Comparison of ENCODE assay signal across 1 cellular context in genomic region chr16:57109500-57110105, GRCh38.
A peak's percentile ranks its signal among the peaks of the same experiment; 100 is the strongest.
TF ChIP-seq lines count a peak whose summit lies in the region.

No MANE protein-coding gene starts in this region.

TF ChIP-seq in K562, 482 proteins besides CTCF, POLR2A, EP300 and RAD21 (continued from another document and continues in another):
- TF ChIP-seq CHD7 (IDR thresholded peaks at IDR 0.05; ENCODE audit: low read depth, low read length) = no peak
- no peak for TF ChIP-seq RCOR1 (IDR thresholded peaks at IDR 0.05; ENCODE audit: borderline replicate concordance in 1 of 2, low read depth in 2 of 2, low read length in 2 of 2)
- no peak for TF ChIP-seq HNRNPUL1 (IDR thresholded peaks at IDR 0.05; ENCODE audit: low read length)
- no peak for TF ChIP-seq SIN3B (IDR thresholded peaks at IDR 0.05; ENCODE audit: low read depth)
- TF ChIP-seq ZBTB2 (IDR thresholded peaks at IDR 0.05) = no peak
- peak; percentile 89 for TF ChIP-seq ZNF41 (CRISPR knock-in tag; conservative IDR thresholded peaks at IDR 0.05)
- TF ChIP-seq ETV6 (IDR thresholded peaks at IDR 0.05; ENCODE audit: borderline replicate concordance in 1 of 2, low read depth in 2 of 2, low read length in 1 of 2) = no peak
- no peak for TF ChIP-seq ETV6 (CRISPR knock-in tag; IDR thresholded peaks at IDR 0.05; ENCODE audit: borderline replicate concordance)
- no peak for TF ChIP-seq SMARCA4 (IDR thresholded peaks at IDR 0.05)
- peak; percentile 95 for TF ChIP-seq ZNF644 (tag; IDR thresholded peaks at IDR 0.05; ENCODE audit: low read depth)
- no peak for TF ChIP-seq ATF7 (IDR thresholded peaks at IDR 0.05)
- TF ChIP-seq THRA (IDR thresholded peaks at IDR 0.05) = no peak
- no peak for TF ChIP-seq E2F4 (CRISPR knock-in tag; IDR thresholded peaks at IDR 0.05; ENCODE audit: low read depth)
- TF ChIP-seq ZNF436 (CRISPR knock-in tag; IDR thresholded peaks at IDR 0.05) = no peak
- TF ChIP-seq MLLT1 (IDR thresholded peaks at IDR 0.05) = no peak
- TF ChIP-seq RFX7 (CRISPR knock-in tag; IDR thresholded peaks at IDR 0.05) = no peak; the same call in 1 of the 2 replicates
- TF ChIP-seq SIX5 (IDR thresholded peaks at IDR 0.05; ENCODE audit: borderline replicate concordance in 1 of 2, insufficient read depth in 1 of 2, low read depth in 1 of 2, low read length in 2 of 2) = no peak
- no peak for TF ChIP-seq ELF2 (CRISPR knock-in tag; IDR thresholded peaks at IDR 0.05)
- TF ChIP-seq CBFA2T2 (conservative IDR thresholded peaks at IDR 0.05) = no peak
- TF ChIP-seq STAT5B (CRISPR knock-in tag; IDR thresholded peaks at IDR 0.05) = no peak
- 0 out of 2 replicates have a peak, but pooled peaks have one; percentile 26 for TF ChIP-seq ZNF75A (CRISPR knock-in tag; IDR thresholded peaks at IDR 0.05)
- TF ChIP-seq RBM17 (IDR thresholded peaks at IDR 0.05; ENCODE audit: borderline replicate concordance, low read depth, low read length) = no peak
- TF ChIP-seq ZNF395 (CRISPR knock-in tag; IDR thresholded peaks at IDR 0.05) = peak; percentile 98
- TF ChIP-seq ZNF24 (IDR thresholded peaks at IDR 0.05) = no peak
- no peak for TF ChIP-seq L3MBTL2 (IDR thresholded peaks at IDR 0.05)
- no peak for TF ChIP-seq ZNF224 (CRISPR knock-in tag; IDR thresholded peaks at IDR 0.05)
- no peak for TF ChIP-seq POLR3G (IDR thresholded peaks at IDR 0.05; ENCODE audit: extremely low read depth, insufficient read length, insufficient replicate concordance)
- no peak for TF ChIP-seq ELK1 (CRISPR knock-in tag; IDR thresholded peaks at IDR 0.05)
- peak; percentile 97 for TF ChIP-seq ZNF584 (CRISPR knock-in tag; IDR thresholded peaks at IDR 0.05; ENCODE audit: low read depth)
- TF ChIP-seq TARDBP (IDR thresholded peaks at IDR 0.05) = no peak
- no peak for TF ChIP-seq ZNF707 (CRISPR knock-in tag; conservative IDR thresholded peaks at IDR 0.05)
- TF ChIP-seq KDM4B (IDR thresholded peaks at IDR 0.05; ENCODE audit: borderline replicate concordance in 2 of 2, low read depth in 1 of 2) = no peak
- TF ChIP-seq SMARCC2 (IDR thresholded peaks at IDR 0.05; ENCODE audit: low read depth) = no peak
- TF ChIP-seq FOXK2 (conservative IDR thresholded peaks at IDR 0.05 in 1 of 2, IDR thresholded peaks at IDR 0.05 in 1 of 2; ENCODE audit: low read depth in 2 of 2) = no peak
- no peak for TF ChIP-seq ZFP91 (CRISPR knock-in tag; IDR thresholded peaks at IDR 0.05)
- TF ChIP-seq E4F1 (CRISPR knock-in tag; IDR thresholded peaks at IDR 0.05; ENCODE audit: borderline replicate concordance) = no peak
- TF ChIP-seq ZNF184 (CRISPR knock-in tag; IDR thresholded peaks at IDR 0.05) = no peak
- TF ChIP-seq SMAD4 (CRISPR knock-in tag; conservative IDR thresholded peaks at IDR 0.05) = peak; percentile 92
